In the genomic region with DNA sequence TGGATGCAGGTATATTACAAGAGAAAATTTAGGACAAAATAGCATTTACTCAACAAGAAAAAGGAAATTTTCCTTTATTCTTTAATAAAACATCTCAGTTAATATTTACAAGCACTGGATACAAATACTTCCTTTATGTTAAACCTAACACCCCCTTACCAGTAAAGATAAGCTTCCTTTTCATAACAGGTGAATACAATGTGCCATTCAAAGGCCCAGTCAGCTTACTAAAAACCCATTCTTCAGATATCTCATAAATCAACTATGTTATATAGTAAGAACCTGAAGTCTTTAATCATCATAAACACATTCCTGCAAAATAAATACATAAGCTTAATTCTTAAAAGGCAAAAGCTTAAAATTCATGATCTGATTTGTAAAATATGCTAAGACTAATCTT, we compare ENCODE assay signal across 19 cellular contexts. TPM values are rescaled to one million over a fixed set of nuclear protein-coding genes. Genes with fewer than 3 reads are reported as not detected.
DNase-seq lines count a peak whose midpoint lies in the region; ATAC-seq, FAIRE-seq and TF ChIP-seq lines count a peak whose summit lies in the region.
"Had no signal": no experiment of that assay in that cellular context is flagged by ENCODE, and none has a peak within 500 bp of the region (broad histone marks: within the 10 kb centered on the region; RNA-seq: fewer than 3 reads in every experiment).

No MANE protein-coding gene starts in this region.

- H3K9ac ChIP-seq in endothelial cell of umbilical vein (replicated peaks; ENCODE audit: extremely low read depth, insufficient read depth, low read length): no peak overlapping the region

- BruUV-seq in endothelial cell of umbilical vein (replicated peaks; lab: Mats Ljungman, UMichigan): no TSS peak

- H3K36me3 ChIP-seq in endothelial cell of umbilical vein (ENCODE audit: control insufficient read depth in 2 of 2, extremely low read depth in 1 of 2, insufficient read depth in 2 of 2, low read length in 2 of 2) (no peaks in the 10 kb centered on the region), BE2C (no peaks in the 10 kb centered on the region)
- H3K36me3 ChIP-seq: SJCRH30 had no signal

- no peak for TF ChIP-seq POLR2A in A549 (IDR thresholded peaks at IDR 0.05; ENCODE audit: low read length)
- no peak for TF ChIP-seq POLR2A in endothelial cell of umbilical vein (IDR thresholded peaks at IDR 0.05; ENCODE audit: low read depth, low read length)

- H3K27ac ChIP-seq in A549 (peak overlapping the region; percentile 89 to 98), endothelial cell of umbilical vein (ENCODE audit: insufficient read depth, low read depth, low read length) (no peak overlapping the region)
- H3K27ac ChIP-seq: RWPE1, SJCRH30 had no signal

- DNase-seq in A549 (ENCODE audit: low read depth in 1 of 2, low spot score in 1 of 2) (no peak), HT-29 (ENCODE audit: low spot score) (peak; percentile 24), SK-MEL-5 (ENCODE audit: low read depth, low spot score) (peak; percentile 68), endothelial cell of umbilical vein (ENCODE audit: low read depth, low spot score) (no peak), HuH-7.5 (ENCODE audit: low spot score) (no peak), DMS 273 treated with DMSO at 0.1 percent for 48 hours (lab: John Stamatoyannopoulos, UW) (no peak), BE2C (no peak)
- DNase-seq: C1 segment of cervical spinal cord; DMS153; NCI-H1105 treated with DMSO at 0.1 percent for 48 hours; NCI-H1694 treated with DMSO at 0.1 percent for 48 hours; NCI-H2107; NCI-H2227 treated with DMSO at 0.1 percent for 48 hours; NCI-H526; NK-92 treated with Interleukin-12 subunit alpha and Interleukin-12 subunit beta, amount 100 ng/mL, for 24 hours; SJCRH30 had no signal

- TF ChIP-seq EP300 in A549 (IDR thresholded peaks at IDR 0.05): no peak

- ATAC-seq in A549 (no peak), GM21360 (IDR thresholded peaks at IDR 0.05; ENCODE audit: unreplicated experiment) (no peak)

- H3K4me2 ChIP-seq in A549 (peak overlapping the region; percentile 92), endothelial cell of umbilical vein (ENCODE audit: insufficient read depth, low read length) (peak overlapping the region; percentile 54)

- no peaks in the 10 kb centered on the region for H3K9me1 ChIP-seq in endothelial cell of umbilical vein (replicated peaks; ENCODE audit: control insufficient read depth, extremely low read depth, insufficient read depth, low read length)

- no peak overlapping the region for H2AFZ ChIP-seq in endothelial cell of umbilical vein (ENCODE audit: low read depth, low read length)

- POLR2A ChIA-PET in A549 (lab: Yijun Ruan, JAX): interaction anchor here (1.0 kb wide), 1 partner anchor 53 kb away, joined by 3 read pairs; the partner anchor contains the start of gene LRP6
- POLR2A ChIA-PET in endothelial cell of umbilical vein (lab: Charles Lee): no interaction called here

- dilution Hi-C loops in endothelial cell of umbilical vein (cut with MboI; ENCODE audit: extremely low pct_ligation_motif_present, low sequenced_read_pairs): no loop called here

- TF ChIP-seq CTCF in A549 (IDR thresholded peaks at IDR 0.05): no peak
- no peak for TF ChIP-seq CTCF in endothelial cell of umbilical vein (IDR thresholded peaks at IDR 0.05; ENCODE audit: extremely low read depth in 1 of 2, insufficient read depth in 1 of 2, low read depth in 1 of 2, low read length in 2 of 2)
- TF ChIP-seq CTCF in BE2C (IDR thresholded peaks at IDR 0.05; ENCODE audit: low read depth, low read length): no peak

- peaks cover 2% of the 10 kb centered on the region for H4K20me1 ChIP-seq in endothelial cell of umbilical vein (replicated peaks; ENCODE audit: control insufficient read depth, extremely low read depth, insufficient read depth, low read length)

- H3K79me2 ChIP-seq in endothelial cell of umbilical vein (ENCODE audit: control insufficient read depth, insufficient read depth, low read length): peaks cover 14% of the 10 kb centered on the region

- H3K4me1 ChIP-seq in A549 (peaks cover 70% of the 10 kb centered on the region), endothelial cell of umbilical vein (ENCODE audit: control insufficient read depth, extremely low read depth, insufficient read depth, low read length) (peaks cover 17% of the 10 kb centered on the region), BE2C (peaks cover 10% of the 10 kb centered on the region)
- H3K4me1 ChIP-seq: SJCRH30 had no signal

- TF ChIP-seq RAD21 in A549 (conservative IDR thresholded peaks at IDR 0.05 in 1 of 2, IDR thresholded peaks at IDR 0.05 in 1 of 2): no peak

- H3K27me3 ChIP-seq in endothelial cell of umbilical vein (ENCODE audit: control insufficient read depth in 2 of 2, insufficient read depth in 2 of 2, low read length in 2 of 2): no peaks in the 10 kb centered on the region
- H3K27me3 ChIP-seq in BE2C: no peaks in the 10 kb centered on the region
- H3K27me3 ChIP-seq: SJCRH30 had no signal

- H3K4me3 ChIP-seq in A549 (peak overlapping the region; percentile 10; the same call in 2 of the 3 replicates), endothelial cell of umbilical vein (replicated peaks in 1 of 3; ENCODE audit: insufficient read depth in 1 of 3, low read depth in 1 of 3, low read length in 3 of 3) (no peak overlapping the region), BE2C (ENCODE audit: low read depth, low read length) (no peak overlapping the region)
- H3K4me3 ChIP-seq: SJCRH30 had no signal

- H3K9me3 ChIP-seq in A549: no peaks in the 10 kb centered on the region
- no peaks in the 10 kb centered on the region for H3K9me3 ChIP-seq in endothelial cell of umbilical vein (replicated peaks; ENCODE audit: control insufficient read depth, insufficient read depth, low read length)
- H3K9me3 ChIP-seq in BE2C: no peaks in the 10 kb centered on the region
- H3K9me3 ChIP-seq: SJCRH30 had no signal

- intact Hi-C loops in endothelial cell of umbilical vein (cut with micrococcal nuclease): no loop called here

- FAIRE-seq in A549 (lab: Jason Lieb, UNC) (peak; percentile 28), endothelial cell of umbilical vein (lab: Jason Lieb, UNC) (no peak)
- FAIRE-seq: GM12892 had no signal

- CTCF ChIA-PET in A549 (lab: Yijun Ruan, JAX) (interaction anchor here (2.0 kb wide), 1 partner anchor 13 kb away, joined by 4 read pairs; no protein-coding TSS in a partner anchor), endothelial cell of umbilical vein (lab: Charles Lee) (interaction anchor here (0.6 to 1.5 kb wide), 3 partner anchors 12 to 25 kb away, joined by 3 to 5 read pairs (median 4); no protein-coding TSS in a partner anchor)

- in situ Hi-C loops in SK-MEL-5 (cut with HindIII; ENCODE audit: low pct_unique_long_range_greater_than_20kb, low sequenced_read_pairs): no loop called here

TF ChIP-seq in A549, 52 proteins besides CTCF, POLR2A, EP300 and RAD21:
- TF ChIP-seq CHD2 (IDR thresholded peaks at IDR 0.05; ENCODE audit: low read length, partially characterized antibody) (no peak), CBX2 (IDR thresholded peaks at IDR 0.05; ENCODE audit: borderline replicate concordance, low read depth) (no peak), ESRRA (IDR thresholded peaks at IDR 0.05; ENCODE audit: borderline replicate concordance, low read length) (no peak), SREBF2 (IDR thresholded peaks at IDR 0.05) (no peak)
- TF ChIP-seq, protein P1, sequence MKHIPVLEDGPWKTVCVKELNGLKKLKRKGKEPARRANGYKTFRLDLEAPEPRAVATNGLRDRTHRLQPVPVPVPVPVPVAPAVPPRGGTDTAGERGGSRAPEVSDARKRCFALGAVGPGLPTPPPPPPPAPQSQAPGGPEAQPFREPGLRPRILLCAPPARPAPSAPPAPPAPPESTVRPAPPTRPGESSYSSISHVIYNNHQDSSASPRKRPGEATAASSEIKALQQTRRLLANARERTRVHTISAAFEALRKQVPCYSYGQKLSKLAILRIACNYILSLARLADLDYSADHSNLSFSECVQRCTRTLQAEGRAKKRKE (CRISPR knock-in tag; IDR thresholded peaks at IDR 0.05; ENCODE audit: low read depth): no peak

TF ChIP-seq in endothelial cell of umbilical vein, 7 proteins besides CTCF, POLR2A, EP300 and RAD21:
- TF ChIP-seq EZH2 (IDR thresholded peaks at IDR 0.05; ENCODE audit: borderline replicate concordance, low read depth, low read length, severe bottlenecking) (no peak), FOS (IDR thresholded peaks at IDR 0.05; ENCODE audit: borderline replicate concordance, insufficient read depth, low read length) (no peak), MAX (IDR thresholded peaks at IDR 0.05; ENCODE audit: insufficient read depth, insufficient read length) (no peak)
TF ChIP-seq in endothelial cell of umbilical vein: peak in this region for 0.

RNA-seq across cellular contexts. Expression of gene LRP6, which starts 52.6 kb away (rescaled TPM):
- polyA plus RNA-seq in A549 (2011; rRNA removed) (50.3 and 63.0 TPM in 2 replicates), A549 (2017; fragmentation: RNase III; extraction: RNeasy Plus Mini Kit Qiagen cat#74134 plus additional on column Dnase treatment) (23.3 to 26.6 TPM (median 26.6 TPM) in 3 replicates), endothelial cell of umbilical vein (28.5 and 31.0 TPM in 2 replicates)
- 30.3 and 36.7 TPM in 2 replicates for polyA plus RNA-seq in A549 (2012; cell fraction: cytosol; rRNA removed)
- polyA plus RNA-seq in A549 (2012; cell fraction: nucleus; rRNA removed): 38.3 and 49.0 TPM in 2 replicates
- polyA minus RNA-seq in A549 (2011; rRNA and poly(A)+ RNA removed): 369 and 423 TPM in 2 replicates
- total RNA-seq in HT-29 (2014; rRNA removed; shearing (Covaris generic)): 28.7 and 32.2 TPM in 2 replicates
- total RNA-seq in SK-MEL-5 (2014; rRNA removed; shearing (Covaris generic)): 38.1 and 43.0 TPM in 2 replicates
- 22.0 and 35.3 TPM in 2 replicates for polyA plus RNA-seq in SK-MEL-5 (2015; cell fraction: cytosol; rRNA removed)
- 51.5 and 55.5 TPM in 2 replicates for polyA plus RNA-seq in SK-MEL-5 (2015; cell fraction: nucleus; rRNA removed)
- total RNA-seq in endothelial cell of umbilical vein: 40.1 and 41.7 TPM in 2 replicates
- 12.6 and 12.8 TPM in 2 replicates for polyA plus RNA-seq in endothelial cell of umbilical vein (2011; cell fraction: cytosol; rRNA removed)
- 43.6 and 53.4 TPM in 2 replicates for polyA plus RNA-seq in endothelial cell of umbilical vein (2011; cell fraction: nucleus; rRNA removed)
- polyA plus RNA-seq in endothelial cell of umbilical vein (2012): 16.6 and 17.8 TPM in 2 replicates
- 193 and 205 TPM in 2 replicates for polyA minus RNA-seq in endothelial cell of umbilical vein
- polyA minus RNA-seq in endothelial cell of umbilical vein (2011; cell fraction: cytosol; rRNA and poly(A)+ RNA removed): 27.8 TPM
- 81.5 and 90.1 TPM in 2 replicates for polyA minus RNA-seq in endothelial cell of umbilical vein (2011; cell fraction: nucleus; rRNA and poly(A)+ RNA removed)
- polyA plus RNA-seq in BE2C (2012; ENCODE audit: insufficient read depth, insufficient read length, low read depth): 20.1 TPM

Comparison
In these comparisons a context has a peak if more than half of its experiments do, and no peak if none do; other contexts are left out.
1. DNase-seq: peak in HT-29 (single experiment) and SK-MEL-5 (single experiment); none in A549 (0 of 2), endothelial cell of umbilical vein (single experiment), HuH-7.5 (single experiment), DMS 273 treated with DMSO at 0.1 percent for 48 hours (single experiment) and BE2C (single experiment).